In genomic region chr11:6734616-6735015, GRCh38 we compare ENCODE assay signal across 20 cellular contexts. TPM values are rescaled to one million over a fixed set of nuclear protein-coding genes. Genes with fewer than 3 reads are reported as not detected.
DNase-seq lines count a peak whose midpoint lies in the region; ATAC-seq, FAIRE-seq and TF ChIP-seq lines count a peak whose summit lies in the region.
"Had no signal": no experiment of that assay in that cellular context is flagged by ENCODE, and none has a peak within 500 bp of the region (broad histone marks: within the 10 kb centered on the region; RNA-seq: fewer than 3 reads in every experiment).

No MANE protein-coding gene starts in this region.

- H3K4me1 Mint-ChIP-seq in activated naive CD4-positive, alpha-beta T cell treated with anti-CD3 and anti-CD28 coated beads, Interleukin-2, amount 10 ng/mL, durations not matched to agents 7 days and 5 days, result peaks cover 81% of the 10 kb centered on the region
- peaks cover 79 to 88% of the 10 kb centered on the region in 2 donors for H3K4me1 Mint-ChIP-seq in natural killer cell

- peaks cover 76% of the 10 kb centered on the region for H3K36me3 Mint-ChIP-seq in activated naive CD4-positive, alpha-beta T cell treated with anti-CD3 and anti-CD28 coated beads, Interleukin-2, amount 10 ng/mL, durations not matched to agents 7 days and 5 days
- no peaks in the 10 kb centered on the region for H3K36me3 Mint-ChIP-seq in natural killer cell

- H3K4me3 Mint-ChIP-seq in activated naive CD4-positive, alpha-beta T cell treated with anti-CD3 and anti-CD28 coated beads, Interleukin-2, amount 10 ng/mL, durations not matched to agents 7 days and 5 days, result no peak overlapping the region
- H3K4me3 Mint-ChIP-seq in natural killer cell, result peak overlapping the region; percentile 15

- ATAC-seq in natural killer cell, result no peak
- ATAC-seq in GM18861 (IDR thresholded peaks at IDR 0.05; ENCODE audit: unreplicated experiment), result no peak
- no peak for ATAC-seq in HG03097 (IDR thresholded peaks at IDR 0.05; ENCODE audit: low FRiP score, unreplicated experiment)
- ATAC-seq: esophagus mucosa, Panc1, SK-N-SH treated with all-trans-retinoic acid at 6 μM for 48 hours had no signal

- FAIRE-seq in GM12892 (lab: Jason Lieb, UNC), result peak; percentile 21

- intact Hi-C loops in natural killer cell (cut with micrococcal nuclease), result no loop called here

- TF ChIP-seq CTCF in natural killer cell (IDR thresholded peaks at IDR 0.05), result no peak

- peak; percentile 21 for DNase-seq in activated CD4-positive, alpha-beta T cell treated with anti-CD3 and anti-CD28 coated beads for 48 hours
- no peak for DNase-seq in activated CD4-positive, alpha-beta T cell treated with anti-CD3 and anti-CD28 coated beads, Interleukin-2, amount 50 U/mL, for 4 hours
- no peak for DNase-seq in GM12892 (ENCODE audit: insufficient read length)
- no peak for DNase-seq in activated naive CD4-positive, alpha-beta T cell treated with anti-CD3 and anti-CD28 coated beads, Interleukin-2, amount 10 ng/mL, durations not matched to agents 7 days and 5 days
- no peak for DNase-seq in natural killer cell
- no peak for DNase-seq in NCI-H1930 (lab: John Stamatoyannopoulos, UW)
- DNase-seq: adrenal gland, C1 segment of cervical spinal cord, NCI-H1417, posterior cingulate gyrus, upper lobe of left lung had no signal

- peak overlapping the region; percentile 70 for H3K27ac Mint-ChIP-seq in activated naive CD4-positive, alpha-beta T cell treated with anti-CD3 and anti-CD28 coated beads, Interleukin-2, amount 10 ng/mL, durations not matched to agents 7 days and 5 days
- peak overlapping the region; percentile 91 to 92 for H3K27ac Mint-ChIP-seq in natural killer cell

- CTCF ChIA-PET in activated naive CD4-positive, alpha-beta T cell treated with anti-CD3 and anti-CD28 coated beads, Interleukin-2, amount 10 ng/mL, durations not matched to agents 7 days and 5 days (lab: Charles Lee), result interaction anchor here (0.6 to 10.2 kb wide), 5 partner anchors 8 to 51 kb away, joined by 3 to 185 read pairs (median 6); partner anchors contain the start of gene MRPL17

- no peak for TF ChIP-seq POLR2A in GM12892 (IDR thresholded peaks at IDR 0.05; ENCODE audit: low read depth, low read length)

- no peaks in the 10 kb centered on the region for H3K27me3 Mint-ChIP-seq in activated naive CD4-positive, alpha-beta T cell treated with anti-CD3 and anti-CD28 coated beads, Interleukin-2, amount 10 ng/mL, durations not matched to agents 7 days and 5 days
- no peaks in the 10 kb centered on the region for H3K27me3 Mint-ChIP-seq in natural killer cell (ENCODE audit: low read depth in 2 of 2)

- no peaks in the 10 kb centered on the region for H3K9me3 Mint-ChIP-seq in activated naive CD4-positive, alpha-beta T cell treated with anti-CD3 and anti-CD28 coated beads, Interleukin-2, amount 10 ng/mL, durations not matched to agents 7 days and 5 days
- no peaks in the 10 kb centered on the region for H3K9me3 Mint-ChIP-seq in natural killer cell

RNA-seq across cellular contexts. Expression of gene OR2AG2, which starts 37.2 kb away (rescaled TPM):
- polyA plus RNA-seq in GM12892 (2012; ENCODE audit: missing spikeins), result not detected
- not detected for total RNA-seq in natural killer cell
- total RNA-seq: A172, HT1080, lower leg skin, skeletal muscle tissue had no signal

RNA-seq across cellular contexts. Expression of gene OR2AG1, which starts 48.2 kb away (rescaled TPM):
- not detected for polyA plus RNA-seq in GM12892 (2012; ENCODE audit: missing spikeins)
- total RNA-seq in natural killer cell, result not detected
- total RNA-seq: A172, adrenal gland, esophagus mucosa, HT1080, lower leg skin, skeletal muscle tissue, upper lobe of left lung had no signal
- polyA plus RNA-seq: adrenal gland had no signal

RNA-seq across cellular contexts. Expression of gene MRPL17, which starts 51.5 kb away (rescaled TPM):
- polyA plus RNA-seq in GM12892 (2012; ENCODE audit: missing spikeins), result 92.5 TPM
- 10 to 100 TPM in 2 of 3 donors, 1 to 10 TPM in 1; 9.0 to 11.8 (median 11.4) TPM for total RNA-seq in natural killer cell
